In genomic region chr16:77788196-77789084, GRCh38 we compare ENCODE assay signal across 8 cellular contexts. TPM values are rescaled to one million over a fixed set of nuclear protein-coding genes. Genes with fewer than 3 reads are reported as not detected.
DNase-seq lines count a peak whose midpoint lies in the region; ATAC-seq and TF ChIP-seq lines count a peak whose summit lies in the region.

TSS of gene VAT1L (plus strand) at chr16:77788564. CDS start at chr16:77788683, 119 bp downstream.

- H4K5ac ChIP-seq in IMR-90 (ENCODE audit: low read depth, low read length), result no peak within 1 kb of the TSS

- in situ Hi-C loops in IMR-90 (cut with MboI; ENCODE audit: low sequenced_read_pairs), result no loop called here

- H3K27me3 ChIP-seq in IMR-90 (ENCODE audit: control insufficient read depth, insufficient read depth, low read length) (peaks cover 4% of the 10 kb centered on the region; the same call in 1 of the 2 replicates), left ventricle myocardium inferior (ENCODE audit: low read depth) (peaks cover 69% of the 10 kb centered on the region), trophoblast cell (ENCODE audit: insufficient read depth, low read length) (peaks cover 20% of the 10 kb centered on the region)

- H2BK15ac ChIP-seq in IMR-90 (ENCODE audit: low read depth, low read length), result no peak within 1 kb of the TSS

- H3K9ac ChIP-seq in IMR-90 (ENCODE audit: low read depth, low read length) (peak within 1 kb of the TSS; percentile 5; the same call in 1 of the 2 replicates), trophoblast cell (ENCODE audit: low read length) (no peak within 1 kb of the TSS)

- H3K9me3 ChIP-seq in IMR-90 (ENCODE audit: control insufficient read depth, insufficient read depth, low read length) (no peaks in the 10 kb centered on the region), left ventricle myocardium inferior (replicated peaks) (no peaks in the 10 kb centered on the region), trophoblast cell (ENCODE audit: insufficient read depth, low read depth, low read length) (peaks cover 1% of the 10 kb centered on the region)

- H3K4ac ChIP-seq in IMR-90 (ENCODE audit: low read depth, low read length) (peak within 1 kb of the TSS; percentile 46; the same call in 1 of the 2 replicates), trophoblast cell (ENCODE audit: low read depth, low read length) (no peak within 1 kb of the TSS)

- no peak for TF ChIP-seq RAD21 in IMR-90 (IDR thresholded peaks at IDR 0.05; ENCODE audit: low read length)

- ATAC-seq in IMR-90 (ENCODE audit: low read depth) (peak; percentile 93), GM19455 (IDR thresholded peaks at IDR 0.05; ENCODE audit: unreplicated experiment) (no peak), HG03280 (IDR thresholded peaks at IDR 0.05; ENCODE audit: unreplicated experiment) (no peak)

- H2BK120ac ChIP-seq in IMR-90 (ENCODE audit: low read depth, low read length) (peak within 1 kb of the TSS; percentile 89), trophoblast cell (ENCODE audit: insufficient read depth, low read length, poor library complexity) (peak within 1 kb of the TSS; percentile 34)

- H2AK5ac ChIP-seq in IMR-90 (ENCODE audit: low read depth, low read length) (no peak within 1 kb of the TSS; the same call in 1 of the 2 replicates), trophoblast cell (ENCODE audit: low read length) (no peak within 1 kb of the TSS)

- no peaks in the 10 kb centered on the region for H3K79me2 ChIP-seq in trophoblast cell (ENCODE audit: control insufficient read depth, insufficient read depth, low read length, poor library complexity)

- H2BK20ac ChIP-seq in IMR-90 (ENCODE audit: low read depth, low read length), result peak within 1 kb of the TSS; percentile 89; the same call in 1 of the 2 replicates

- H3K4me1 ChIP-seq in IMR-90 (ENCODE audit: control insufficient read depth, insufficient read depth, low read length), result peaks cover 9% of the 10 kb centered on the region
- H3K4me1 ChIP-seq in left ventricle myocardium inferior, result peaks cover 23% of the 10 kb centered on the region
- H3K4me1 ChIP-seq in trophoblast cell (ENCODE audit: control insufficient read depth in 1 of 2, insufficient read depth in 2 of 2, low read length in 2 of 2), result peaks cover 10% of the 10 kb centered on the region in 2 experiments

- H2AFZ ChIP-seq in IMR-90 (replicated peaks; ENCODE audit: low read length, poor library complexity) (peak within 1 kb of the TSS; percentile 97), trophoblast cell (ENCODE audit: insufficient read depth, low read length, poor library complexity) (peak within 1 kb of the TSS; percentile 88)

- intact Hi-C loops in IMR-90 (cut with micrococcal nuclease) (loop anchor here (2.0 kb wide), 4 partner anchors 52 to 182 kb away; no protein-coding TSS in a partner anchor), left ventricle myocardium inferior (cut with micrococcal nuclease) (no loop called here)

- dilution Hi-C loops in IMR-90 (cut with HindIII; ENCODE audit: low sequenced_read_pairs, unreplicated experiment), result no loop called here

- H4K8ac ChIP-seq in IMR-90 (ENCODE audit: low read depth in 2 of 2, low read length in 2 of 2) (peak within 1 kb of the TSS in 1 of 2 experiments; percentile 43; a peak in 1 of 4 replicates), trophoblast cell (ENCODE audit: low read depth, low read length) (peak within 1 kb of the TSS; percentile 68)

- 0% methylated on average over 21 of the region's 76 CpGs; no CpG with 5 or more reads in 1 of the 2 experiments for WGBS in IMR-90 (ENCODE audit: extremely low coverage in 2 of 2, insufficient read length in 1 of 2), 2 experiments
- no CpG with 5 or more reads among the region's 76 CpGs for WGBS in trophoblast cell (ENCODE audit: extremely low coverage, insufficient coverage, insufficient read length)

- H3K14ac ChIP-seq in IMR-90 (replicated peaks; ENCODE audit: low read depth, low read length) (no peak within 1 kb of the TSS), trophoblast cell (ENCODE audit: low read length) (no peak within 1 kb of the TSS)

- peaks cover 2 to 6% of the 10 kb centered on the region in 2 experiments; a peak in 3 of 4 replicates for H3K79me1 ChIP-seq in IMR-90 (ENCODE audit: low read depth in 1 of 2, low read length in 2 of 2)
- H3K79me1 ChIP-seq in trophoblast cell (ENCODE audit: low read length), result no peaks in the 10 kb centered on the region

- H4K20me1 ChIP-seq in IMR-90 (ENCODE audit: insufficient read depth, low read length), result no peaks in the 10 kb centered on the region

- H3K27ac ChIP-seq in IMR-90 (ENCODE audit: insufficient read depth, low read length) (peak within 1 kb of the TSS; percentile 25; the same call in 1 of the 2 replicates), left ventricle myocardium inferior (replicated peaks) (no peak within 1 kb of the TSS), trophoblast cell (ENCODE audit: low read depth, low read length) (no peak within 1 kb of the TSS)

- POLR2A ChIA-PET in IMR-90 (lab: Charles Lee; ENCODE audit: unreplicated experiment), result interaction anchor here (0.7 kb wide), 1 partner anchor 186 kb away, joined by 12 read pairs; no protein-coding TSS in a partner anchor

- no peak for TF ChIP-seq POLR2A in IMR-90 (IDR thresholded peaks at IDR 0.05; ENCODE audit: low read depth, low read length)

- CTCF ChIA-PET in IMR-90 (lab: Yijun Ruan, JAX), result no interaction called here

- DNase-seq in DMS79 treated with DMSO at 0.1 percent for 48 hours (lab: John Stamatoyannopoulos, UW) (peak; percentile 38), DMS79 (lab: John Stamatoyannopoulos, UW) (no peak), IMR-90 (peak; percentile 63), amniotic epithelial cell (ENCODE audit: low read depth) (peak; percentile 47), left ventricle myocardium inferior (peak; percentile 19), trophoblast cell (peak in 1 of 2 donors; percentile 34)

- no peak within 1 kb of the TSS for H4K91ac ChIP-seq in IMR-90 (ENCODE audit: insufficient read depth, low read depth, low read length)
- H4K91ac ChIP-seq in trophoblast cell (ENCODE audit: low read depth, low read length), result no peak within 1 kb of the TSS

- H2BK5ac ChIP-seq in IMR-90 (ENCODE audit: low read depth, low read length, poor library complexity, severe bottlenecking), result no peak within 1 kb of the TSS
- no peak within 1 kb of the TSS for H2BK5ac ChIP-seq in trophoblast cell (ENCODE audit: low read depth, low read length, poor library complexity)

- no TSS peak for BruUV-seq in IMR-90 (replicated peaks; lab: Mats Ljungman, UMichigan)

- H4K12ac ChIP-seq in trophoblast cell (ENCODE audit: low read depth, low read length), result peak within 1 kb of the TSS; percentile 46

- TF ChIP-seq CTCF in IMR-90 (conservative IDR thresholded peaks at IDR 0.05; ENCODE audit: low read depth, low read length), result no peak
- TF ChIP-seq CTCF in left ventricle myocardium inferior (IDR thresholded peaks at IDR 0.05; ENCODE audit: borderline replicate concordance), result no peak

- H2BK12ac ChIP-seq in trophoblast cell (ENCODE audit: low read length), result no peak within 1 kb of the TSS

- H3K56ac ChIP-seq in IMR-90 (ENCODE audit: extremely low read depth, insufficient read depth, low read length), result no peak within 1 kb of the TSS

- H3K23ac ChIP-seq in IMR-90 (ENCODE audit: low read depth, low read length) (peak within 1 kb of the TSS; percentile 36; the same call in 1 of the 2 replicates), trophoblast cell (ENCODE audit: low read length) (no peak within 1 kb of the TSS)

- H3K4me3 ChIP-seq in IMR-90 (ENCODE audit: insufficient read depth, low read depth, low read length), result peak within 1 kb of the TSS; percentile 93
- H3K4me3 ChIP-seq in left ventricle myocardium inferior, result peak within 1 kb of the TSS; percentile 78
- peak within 1 kb of the TSS; percentile 75 for H3K4me3 ChIP-seq in trophoblast cell (ENCODE audit: low read depth, low read length)

- H3K18ac ChIP-seq in IMR-90 (ENCODE audit: low read depth, low read length) (no peak within 1 kb of the TSS), trophoblast cell (ENCODE audit: low read length) (peak within 1 kb of the TSS; percentile 39)

- H3K36me3 ChIP-seq in IMR-90 (ENCODE audit: control insufficient read depth, insufficient read depth, low read length), result no peaks in the 10 kb centered on the region
- H3K36me3 ChIP-seq in left ventricle myocardium inferior, result no peaks in the 10 kb centered on the region
- H3K36me3 ChIP-seq in trophoblast cell (ENCODE audit: control insufficient read depth in 1 of 2, insufficient read depth in 2 of 2, low read length in 2 of 2), result no peaks in the 10 kb centered on the region

- H2AK9ac ChIP-seq in IMR-90 (replicated peaks; ENCODE audit: low read depth, low read length, poor library complexity), result peak within 1 kb of the TSS; percentile 68

- H3K4me2 ChIP-seq in IMR-90 (ENCODE audit: low read depth, low read length), result peak within 1 kb of the TSS; percentile 91
- H3K4me2 ChIP-seq in trophoblast cell (ENCODE audit: low read length), result peak within 1 kb of the TSS; percentile 91

- H3K9me1 ChIP-seq in IMR-90 (ENCODE audit: insufficient read depth, low read length), result no peaks in the 10 kb centered on the region; the same call in 1 of the 2 replicates

TF ChIP-seq in IMR-90, 13 proteins besides CTCF, POLR2A, EP300 and RAD21 (continues in another document):
- TF ChIP-seq FOS (IDR thresholded peaks at IDR 0.05; ENCODE audit: low read depth, low read length), result no peak
- TF ChIP-seq NFE2L2 (IDR thresholded peaks at IDR 0.05; ENCODE audit: low read depth, low read length), result no peak
- TF ChIP-seq RCOR1 (IDR thresholded peaks at IDR 0.05; ENCODE audit: insufficient replicate concordance, low read length), result peak; percentile 84
- TF ChIP-seq CEBPB (IDR thresholded peaks at IDR 0.05; ENCODE audit: low read depth, low read length), result no peak
- TF ChIP-seq SMC3 (IDR thresholded peaks at IDR 0.05; ENCODE audit: low read depth, low read length), result no peak
- TF ChIP-seq RFX5 (IDR thresholded peaks at IDR 0.05; ENCODE audit: low read depth, low read length), result no peak
- TF ChIP-seq CHD1 (IDR thresholded peaks at IDR 0.05; ENCODE audit: low read depth, low read length), result no peak
- peak; percentile 73 for TF ChIP-seq MAFK (IDR thresholded peaks at IDR 0.05; ENCODE audit: low read depth, low read length)
- TF ChIP-seq ELK1 (IDR thresholded peaks at IDR 0.05; ENCODE audit: borderline replicate concordance, low read depth, low read length), result no peak

RNA-seq across cellular contexts. Expression of gene VAT1L, which starts in this region (rescaled TPM):
- 18.1 and 18.5 TPM in 2 replicates for total RNA-seq in IMR-90 (2012; rRNA removed)
- 14.1 and 15.4 TPM in 2 replicates for polyA plus RNA-seq in IMR-90 (2012; rRNA removed)
- 7.3 TPM in 2 replicates for polyA plus RNA-seq in IMR-90 (2012; cell fraction: cytosol; rRNA removed)
- 2.4 and 9.5 TPM in 2 replicates for polyA plus RNA-seq in IMR-90 (2012; cell fraction: nucleus; rRNA removed; ENCODE audit: low replicate concordance)
- total RNA-seq in left ventricle myocardium inferior, result 13.1 TPM
- 2.1 and 2.6 TPM in 2 replicates for polyA plus RNA-seq in trophoblast cell (2013)
